10 cellular contexts compared by ENCODE assay signal in genomic region chr13:47109028-47109427, GRCh38.
DNase-seq lines count a peak whose midpoint lies in the region; ATAC-seq and TF ChIP-seq lines count a peak whose summit lies in the region.
"Had no signal": no experiment of that assay in that cellular context is flagged by ENCODE, and none has a peak within 500 bp of the region (broad histone marks: within the 10 kb centered on the region; RNA-seq: fewer than 3 reads in every experiment).

No MANE protein-coding gene starts in this region.

- peaks cover 14% of the 10 kb centered on the region for H3K4me1 Mint-ChIP-seq in activated CD4-positive, alpha-beta T cell treated with anti-CD3 and anti-CD28 coated beads, Interleukin-2, amount 10 ng/mL, durations not matched to agents 24 days and 14 days
- H3K4me1 Mint-ChIP-seq in nephron progenitor cell = no peaks in the 10 kb centered on the region

- peak; percentile 77 for DNase-seq in activated CD4-positive, alpha-beta T cell treated with anti-CD3 and anti-CD28 coated beads, Interleukin-2, amount 10 ng/mL, durations not matched to agents 24 days and 14 days
- no peak for DNase-seq in activated CD4-positive, alpha-beta T cell treated with anti-CD3 and anti-CD28 coated beads for 48 hours
- DNase-seq in nephron progenitor cell = no peak
- no peak for DNase-seq in NOMO-1 treated with dmso at 0.1 percent for 144 hours (lab: John Stamatoyannopoulos, UW; ENCODE audit: unreplicated experiment)
- no peak for DNase-seq in NK-92 treated with Interleukin-12 subunit alpha and Interleukin-12 subunit beta, amount 100 ng/mL, for 24 hours (lab: John Stamatoyannopoulos, UW)
- DNase-seq in dermis blood vessel endothelial cell = no peak
- DNase-seq: H7, NCI-H524 treated with DMSO at 0.1 percent for 48 hours had no signal

- H3K4me3 Mint-ChIP-seq in activated CD4-positive, alpha-beta T cell treated with anti-CD3 and anti-CD28 coated beads, Interleukin-2, amount 10 ng/mL, durations not matched to agents 24 days and 14 days = peak overlapping the region; percentile 39
- no peak overlapping the region for H3K4me3 Mint-ChIP-seq in nephron progenitor cell

- intact Hi-C loops in activated CD4-positive, alpha-beta T cell treated with anti-CD3 and anti-CD28 coated beads, Interleukin-2, amount 10 ng/mL, durations not matched to agents 24 days and 14 days (cut with micrococcal nuclease) = no loop called here

- TF ChIP-seq CTCF in nephron progenitor cell (IDR thresholded peaks at IDR 0.05) = no peak

- peak overlapping the region; percentile 12 for H3K27ac Mint-ChIP-seq in activated CD4-positive, alpha-beta T cell treated with anti-CD3 and anti-CD28 coated beads, Interleukin-2, amount 10 ng/mL, durations not matched to agents 24 days and 14 days
- H3K27ac Mint-ChIP-seq in nephron progenitor cell = peak overlapping the region; percentile 26

- peaks cover 6% of the 10 kb centered on the region for H3K27me3 Mint-ChIP-seq in activated CD4-positive, alpha-beta T cell treated with anti-CD3 and anti-CD28 coated beads, Interleukin-2, amount 10 ng/mL, durations not matched to agents 24 days and 14 days
- H3K27me3 Mint-ChIP-seq in nephron progenitor cell (ENCODE audit: low read depth, poor library complexity) = peaks cover 2% of the 10 kb centered on the region

- ATAC-seq in GM21717 (IDR thresholded peaks at IDR 0.05; ENCODE audit: unreplicated experiment) = peak; percentile 91
- ATAC-seq in HG03571 (IDR thresholded peaks at IDR 0.05; ENCODE audit: unreplicated experiment) = peak; percentile 75

- peaks cover 5% of the 10 kb centered on the region for H3K9me3 Mint-ChIP-seq in activated CD4-positive, alpha-beta T cell treated with anti-CD3 and anti-CD28 coated beads, Interleukin-2, amount 10 ng/mL, durations not matched to agents 24 days and 14 days
- H3K9me3 Mint-ChIP-seq in nephron progenitor cell = peaks cover 16% of the 10 kb centered on the region

- H3K36me3 Mint-ChIP-seq in activated CD4-positive, alpha-beta T cell treated with anti-CD3 and anti-CD28 coated beads, Interleukin-2, amount 10 ng/mL, durations not matched to agents 24 days and 14 days (ENCODE audit: low read depth) = no peaks in the 10 kb centered on the region
- H3K36me3 Mint-ChIP-seq in nephron progenitor cell (ENCODE audit: low read depth) = no peaks in the 10 kb centered on the region
